1 cellular context compared by ENCODE assay signal in the genomic region with DNA sequence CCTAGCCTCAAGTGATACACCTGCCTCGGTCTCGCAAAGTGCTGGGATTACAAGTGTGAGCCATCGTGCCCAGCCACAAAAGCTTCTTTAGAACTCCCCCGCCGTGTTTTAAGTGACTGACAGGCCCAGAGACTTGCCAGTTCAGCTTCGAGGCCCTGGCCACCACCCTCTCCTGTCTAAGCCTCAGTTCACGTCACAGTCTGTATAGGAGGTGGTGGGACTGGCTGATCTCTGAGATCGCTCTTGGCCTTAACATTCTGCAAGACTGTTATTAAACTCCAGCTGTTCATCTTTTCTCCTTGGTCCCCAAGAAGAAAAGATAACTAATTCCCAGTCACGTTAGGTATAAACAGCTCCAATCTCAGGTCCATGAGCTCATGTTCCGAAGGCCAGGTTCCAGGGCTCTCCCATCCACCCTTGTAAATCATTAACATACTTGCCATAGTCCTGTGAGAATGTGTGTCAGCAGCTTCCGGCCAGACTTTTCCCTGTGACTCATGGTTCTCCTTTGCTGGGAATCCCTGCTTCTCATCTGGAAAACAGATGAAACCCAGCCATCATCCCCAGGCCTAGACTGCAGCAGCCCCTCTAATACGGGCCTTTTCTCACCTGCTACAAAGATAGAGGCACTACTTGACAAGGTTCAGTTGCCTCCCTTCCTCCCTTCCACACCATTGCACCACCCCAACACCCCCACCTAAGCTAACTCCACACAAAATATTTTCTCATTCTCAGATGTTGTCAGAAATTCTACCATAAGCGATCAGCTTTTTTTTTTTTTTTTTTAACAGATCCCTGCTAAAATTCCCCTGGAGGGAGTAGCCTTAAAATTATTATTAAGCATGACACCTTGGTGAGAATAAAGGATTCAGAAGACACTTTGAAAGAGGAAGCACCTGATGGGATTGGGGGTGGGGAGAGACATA.
TF ChIP-seq lines count a peak whose summit lies in the region.

No MANE protein-coding gene starts in this region.

TF ChIP-seq in endothelial cell of umbilical vein, 7 proteins besides CTCF, POLR2A, EP300 and RAD21:
- peak; percentile 81 for TF ChIP-seq FOS (IDR thresholded peaks at IDR 0.05; ENCODE audit: borderline replicate concordance, insufficient read depth, low read length)
- no peak for TF ChIP-seq EZH2 (IDR thresholded peaks at IDR 0.05; ENCODE audit: borderline replicate concordance, low read depth, low read length, severe bottlenecking)
- TF ChIP-seq JUN (IDR thresholded peaks at IDR 0.05; ENCODE audit: borderline replicate concordance, insufficient read depth, insufficient read length, low read depth) = peak; percentile 81
